In genomic region chr20:43667341-43668132, GRCh38 we compare ENCODE assay signal across 8 cellular contexts. TPM values are rescaled to one million over a fixed set of nuclear protein-coding genes. Genes with fewer than 3 reads are reported as not detected.
DNase-seq lines count a peak whose midpoint lies in the region; ATAC-seq and TF ChIP-seq lines count a peak whose summit lies in the region.

No MANE protein-coding gene starts in this region.

- H3K4me1 ChIP-seq in SJCRH30, result peaks cover 18% of the 10 kb centered on the region
- H3K4me1 ChIP-seq in smooth muscle cell (ENCODE audit: low read depth), result no peaks in the 10 kb centered on the region
- H3K4me1 ChIP-seq in prostate gland (replicated peaks), result no peaks in the 10 kb centered on the region

- peak overlapping the region; percentile 86 for H3K4me2 ChIP-seq in smooth muscle cell

- DNase-seq in CD4-positive, alpha-beta T cell, result no peak
- peak; percentile 86 to 88 for DNase-seq in SJCRH30
- DNase-seq in smooth muscle cell (lab: John Stamatoyannopoulos, UW; ENCODE audit: unreplicated experiment), result no peak
- no peak for DNase-seq in cerebellar nuclear complex (lab: John Stamatoyannopoulos, UW)
- DNase-seq in prostate gland (ENCODE audit: low spot score), result no peak

- no peak for TF ChIP-seq CTCF in CD4-positive, alpha-beta T cell (IDR thresholded peaks at IDR 0.05)
- TF ChIP-seq CTCF in smooth muscle cell (IDR thresholded peaks at IDR 0.05; ENCODE audit: borderline replicate concordance, insufficient read depth, poor library complexity, severe bottlenecking) (no peak), prostate gland (IDR thresholded peaks at IDR 0.05) (no peak)

- H3K9ac ChIP-seq in smooth muscle cell (ENCODE audit: low read depth), result no peak overlapping the region

- H3K27ac ChIP-seq in CD4-positive, alpha-beta T cell (ENCODE audit: low read depth, low read length), result no peak overlapping the region
- H3K27ac ChIP-seq in SJCRH30, result peak overlapping the region; percentile 86
- no peak overlapping the region for H3K27ac ChIP-seq in smooth muscle cell (ENCODE audit: low read depth)
- no peak overlapping the region for H3K27ac ChIP-seq in prostate gland

- no peaks in the 10 kb centered on the region for H3K36me3 Mint-ChIP-seq in CD4-positive, alpha-beta T cell (ENCODE audit: low read depth)

- no peaks in the 10 kb centered on the region for H3K9me3 ChIP-seq in CD4-positive, alpha-beta T cell (ENCODE audit: control insufficient read depth, low read length)
- no peaks in the 10 kb centered on the region for H3K9me3 ChIP-seq in SJCRH30 (replicated peaks)
- no peaks in the 10 kb centered on the region for H3K9me3 ChIP-seq in smooth muscle cell (replicated peaks; ENCODE audit: low read depth)
- H3K9me3 ChIP-seq in prostate gland, result no peaks in the 10 kb centered on the region

- TF ChIP-seq POLR2A in GM18526 (IDR thresholded peaks at IDR 0.05; ENCODE audit: extremely low read depth, insufficient read length) (peak; percentile 26), prostate gland (IDR thresholded peaks at IDR 0.05) (no peak)

- H3K4me3 ChIP-seq in SJCRH30, result peak overlapping the region; percentile 80
- H3K4me3 ChIP-seq in smooth muscle cell, result peak overlapping the region; percentile 44
- H3K4me3 ChIP-seq in prostate gland, result peak overlapping the region in 1 of 2 donors; percentile 19

- CTCF ChIA-PET in CD4-positive, alpha-beta T cell (lab: Charles Lee), result interaction anchor here (0.9 kb wide), 1 partner anchor 8 kb away, joined by 3 read pairs; no protein-coding TSS in a partner anchor

- H3K27ac Mint-ChIP-seq in CD4-positive, alpha-beta T cell, result no peak overlapping the region

- no peaks in the 10 kb centered on the region for H4K20me1 ChIP-seq in smooth muscle cell (ENCODE audit: low read depth)

- H3K36me3 ChIP-seq in SJCRH30, result peaks cover 27% of the 10 kb centered on the region
- H3K36me3 ChIP-seq in smooth muscle cell (ENCODE audit: low read depth), result no peaks in the 10 kb centered on the region
- no peaks in the 10 kb centered on the region for H3K36me3 ChIP-seq in prostate gland

- H3K4me3 Mint-ChIP-seq in CD4-positive, alpha-beta T cell, result peak overlapping the region; percentile 48

- POLR2A ChIA-PET in CD4-positive, alpha-beta T cell (lab: Charles Lee), result interaction anchor here (0.9 kb wide), 1 partner anchor 51 kb away, joined by 4 read pairs; no protein-coding TSS in a partner anchor

- 6% methylated on average over 27 of the region's 34 CpGs for WGBS in smooth muscle cell (ENCODE audit: low lambda C conversion rate)
- 8% methylated on average over 28 of the region's 34 CpGs for WGBS in prostate gland

- H3K79me2 ChIP-seq in smooth muscle cell (ENCODE audit: low read depth), result no peaks in the 10 kb centered on the region

- H3K9me3 Mint-ChIP-seq in CD4-positive, alpha-beta T cell, result no peaks in the 10 kb centered on the region

- no peaks in the 10 kb centered on the region for H3K4me1 Mint-ChIP-seq in CD4-positive, alpha-beta T cell (ENCODE audit: low read depth)

- ATAC-seq in CD4-positive, alpha-beta T cell (ENCODE audit: poor library complexity), result no peak
- ATAC-seq in HG03159 (IDR thresholded peaks at IDR 0.05; ENCODE audit: unreplicated experiment), result peak; percentile 33
- ATAC-seq in esophagus mucosa, result peak; percentile 15

- H3F3A ChIP-seq in smooth muscle cell (ENCODE audit: low read depth), result no peaks in the 10 kb centered on the region

- H3K27me3 ChIP-seq in CD4-positive, alpha-beta T cell (ENCODE audit: control insufficient read depth, insufficient read depth, low read length), result peaks cover 30% of the 10 kb centered on the region
- H3K27me3 ChIP-seq in SJCRH30 (no peaks in the 10 kb centered on the region), smooth muscle cell (ENCODE audit: low read depth) (no peaks in the 10 kb centered on the region), prostate gland (replicated peaks; ENCODE audit: insufficient read depth) (no peaks in the 10 kb centered on the region)

- H3K27me3 Mint-ChIP-seq in CD4-positive, alpha-beta T cell, result peaks cover 32% of the 10 kb centered on the region

- H2AFZ ChIP-seq in smooth muscle cell (ENCODE audit: low read depth), result peak overlapping the region; percentile 54

- intact Hi-C loops in CD4-positive, alpha-beta T cell (cut with DNase I, micrococcal nuclease), result loop anchor here (2.0 to 5.0 kb wide), 2 partner anchors 55 to 77 kb away; partner anchors contain the start of gene IFT52 (in 1 of the 2)
- intact Hi-C loops in prostate gland (cut with DNase I), result no loop called here

RNA-seq across cellular contexts. Expression of gene MYBL2, which starts 0.6 kb away (rescaled TPM):
- under 1 TPM; 0.56 to 0.69 TPM for total RNA-seq in CD4-positive, alpha-beta T cell
- 181 and 191 TPM in 2 replicates for total RNA-seq in SJCRH30 (2014; rRNA removed; shearing (Covaris generic))
- total RNA-seq in esophagus mucosa, result 17.1 TPM
- 3.4 and 8.6 TPM in 2 replicates for total RNA-seq in smooth muscle cell
- 25.7 and 26.2 TPM in 2 replicates for polyA plus RNA-seq in smooth muscle cell
- total RNA-seq in prostate gland, result 10 to 100 TPM in 1 of 2 donors, under 1 TPM in 1; 0.36 to 11.6 TPM

RNA-seq across cellular contexts. Expression of gene GTSF1L, which starts 59.3 kb away (rescaled TPM):
- not detected for total RNA-seq in CD4-positive, alpha-beta T cell
- not detected in 2 replicates for total RNA-seq in SJCRH30 (2014; rRNA removed; shearing (Covaris generic))
- total RNA-seq in esophagus mucosa (not detected), smooth muscle cell (not detected in 2 replicates), prostate gland (1 to 10 TPM in 1 of 2 donors, not detected in 1; 7.2 TPM)
- not detected in 2 replicates for polyA plus RNA-seq in smooth muscle cell

Comparison
In these comparisons a context has a peak if more than half of its experiments do, and no peak if none do; other contexts are left out.
1. DNase-seq: peak in SJCRH30 (2 of 2); none in CD4-positive, alpha-beta T cell (0 of 10), smooth muscle cell (single experiment), cerebellar nuclear complex (0 of 2) and prostate gland (single experiment).
2. RNA of gene MYBL2, which starts 0.6 kb away (total RNA-seq): 181 to 191 TPM in SJCRH30; 17.1 TPM in esophagus mucosa (single experiment), 0.36 to 11.6 TPM in prostate gland, 3.4 to 8.6 TPM in smooth muscle cell and 0.56 to 0.69 TPM in CD4-positive, alpha-beta T cell; every median in the first group is over 10 times any median in the second.